In genomic region chr6:29649701-29650673, GRCh38 we compare ENCODE assay signal across 8 cellular contexts. TPM values are rescaled to one million over a fixed set of nuclear protein-coding genes. Genes with fewer than 3 reads are reported as not detected.
DNase-seq lines count a peak whose midpoint lies in the region; ATAC-seq, FAIRE-seq and TF ChIP-seq lines count a peak whose summit lies in the region.

No MANE protein-coding gene starts in this region.

- H2AK5ac ChIP-seq in H1 (ENCODE audit: low read depth, low read length) = no peak overlapping the region
- H2AK5ac ChIP-seq in mesendoderm (ENCODE audit: low read length) = no peak overlapping the region

- H3K27me3 ChIP-seq in H1 (replicated peaks in 1 of 4; ENCODE audit: control insufficient read depth in 3 of 4, extremely low read depth in 1 of 4, insufficient read depth in 3 of 4, low read length in 3 of 4) (no peaks in the 10 kb centered on the region), mesendoderm (ENCODE audit: insufficient read depth, low read length, poor library complexity) (no peaks in the 10 kb centered on the region)

- H2BK15ac ChIP-seq in H1 (ENCODE audit: low read length) (no peak overlapping the region), mesendoderm (replicated peaks; ENCODE audit: low read depth) (no peak overlapping the region)

- peak; percentile 92 for FAIRE-seq in H1 (lab: Jason Lieb, UNC)

- H2BK12ac ChIP-seq in H1 (ENCODE audit: low read depth, low read length) = no peak overlapping the region; the same call in 1 of the 2 replicates

- no peaks in the 10 kb centered on the region for H3K79me1 ChIP-seq in H1 (ENCODE audit: low read depth, low read length)
- no peaks in the 10 kb centered on the region for H3K79me1 ChIP-seq in mesendoderm (ENCODE audit: low read length)

- peak overlapping the region; percentile 63; the same call in 1 of the 2 replicates for H2BK20ac ChIP-seq in H1 (ENCODE audit: low read length)

- CTCF ChIA-PET in H1 (lab: Charles Lee; ENCODE audit: partially characterized antibody) = interaction anchor here (0.6 to 33.1 kb wide), 24 partner anchors 6 to 1907 kb away, joined by 3 to 658 read pairs (median 5); partner anchors contain the start of genes GABBR1, MOG and ZFP57

- H3K4me1 ChIP-seq in H1 (replicated peaks in 1 of 4; ENCODE audit: control insufficient read depth in 3 of 4, insufficient read depth in 4 of 4, low read length in 3 of 4) (peaks cover 3 to 17% (median 10%) of the 10 kb centered on the region in 4 experiments; a peak in 6 of 7 replicates), mesendoderm (ENCODE audit: control insufficient read depth, low read depth, low read length) (peaks cover 3% of the 10 kb centered on the region)

- H3K9ac ChIP-seq in H1 (replicated peaks in 1 of 4; ENCODE audit: extremely low read depth in 1 of 4, low read depth in 3 of 4, low read length in 3 of 4) (peak overlapping the region in 2 of 4 experiments; percentile 44 to 46; a peak in 4 of 7 replicates), mesendoderm (ENCODE audit: low read length) (peak overlapping the region; percentile 77)

- H3K23ac ChIP-seq in H1 (ENCODE audit: insufficient read length) (no peak overlapping the region), mesendoderm (ENCODE audit: low read length) (no peak overlapping the region)

- peak overlapping the region; percentile 7 for H2BK120ac ChIP-seq in H1 (replicated peaks; ENCODE audit: low read depth, low read length)
- no peak overlapping the region for H2BK120ac ChIP-seq in mesendoderm (ENCODE audit: low read depth, low read length)

- DNase-seq in COLO829 (ENCODE audit: low spot score) (peak; percentile 100), HS-5 (ENCODE audit: low read depth) (peak; percentile 94), NK-92 (lab: John Stamatoyannopoulos, UW; ENCODE audit: unreplicated experiment) (peak; percentile 96), H1 (ENCODE audit: low read depth in 1 of 2, low spot score in 2 of 2) (peak; percentile 94 to 99), mesendoderm (peak; percentile 99)
- DNase-seq in activated CD8-positive, alpha-beta memory T cell treated with anti-CD3 and anti-CD28 coated beads for 4 hours (ENCODE audit: low read depth in 2 of 2) = peak; percentile 97
- peak; percentile 99 for DNase-seq in stimulated activated CD8-positive, alpha-beta memory T cell treated with anti-CD3 and anti-CD28 coated beads, Interleukin-15, amount 100 ng/mL, for 1 hour (ENCODE audit: low read depth)

- no peak overlapping the region for H4K91ac ChIP-seq in H1 (replicated peaks; ENCODE audit: insufficient read length, low read length)

- TF ChIP-seq EP300 in H1 (IDR thresholded peaks at IDR 0.05; ENCODE audit: borderline replicate concordance in 1 of 2, low read depth in 2 of 2, low read length in 2 of 2) = no peak

- ATAC-seq in GM19468 (IDR thresholded peaks at IDR 0.05; ENCODE audit: extremely low read depth, unreplicated experiment) = peak; percentile 84

- no peak overlapping the region for H3K14ac ChIP-seq in H1 (ENCODE audit: insufficient read length)

- H3K9me3 ChIP-seq in H1 (ENCODE audit: insufficient read depth in 2 of 2, low read depth in 1 of 2, low read length in 1 of 2) = no peaks in the 10 kb centered on the region

- H4K8ac ChIP-seq in H1 (ENCODE audit: extremely low read depth, insufficient read depth, low read length) (no peak overlapping the region), mesendoderm (ENCODE audit: low read depth, low read length) (no peak overlapping the region)

- H4K5ac ChIP-seq in H1 (ENCODE audit: insufficient read length, low read depth, low read length) = peak overlapping the region; percentile 69
- H4K5ac ChIP-seq in mesendoderm (ENCODE audit: low read length) = no peak overlapping the region

- no peaks in the 10 kb centered on the region for H3K36me3 ChIP-seq in H1 (ENCODE audit: control insufficient read depth in 2 of 4, insufficient read depth in 4 of 4, low read length in 3 of 4)
- no peaks in the 10 kb centered on the region for H3K36me3 ChIP-seq in mesendoderm (ENCODE audit: control insufficient read depth, insufficient read depth, low read length)

- H3K18ac ChIP-seq in H1 (ENCODE audit: extremely low read depth, low read length) (peak overlapping the region; percentile 5; the same call in 1 of the 2 replicates), mesendoderm (ENCODE audit: low read length) (no peak overlapping the region)

- 10% methylated on average over 33 of the region's 33 CpGs; no CpG with 5 or more reads in 1 of the 2 experiments for whole genome bisulfite sequencing in H1 (ENCODE audit: extremely low coverage in 1 of 2, insufficient coverage in 1 of 2, insufficient read length in 1 of 2, insufficient replicate concordance in 2 of 2, low coverage in 1 of 2, low lambda C conversion rate in 2 of 2, missing lambda C conversion rate in 1 of 2), 2 experiments
- WGBS in mesendoderm (ENCODE audit: extremely low coverage, insufficient coverage, low lambda C conversion rate) = no CpG with 5 or more reads among the region's 33 CpGs

- peak overlapping the region; percentile 94 for H2AFZ ChIP-seq in H1 (ENCODE audit: low read length)

- no peak overlapping the region for H3K4ac ChIP-seq in H1 (replicated peaks; ENCODE audit: insufficient read length, low read depth, low read length)
- no peak overlapping the region for H3K4ac ChIP-seq in mesendoderm (ENCODE audit: low read depth, low read length)

- H3K4me2 ChIP-seq in H1 (ENCODE audit: insufficient read depth in 1 of 2, low read depth in 2 of 2, low read length in 2 of 2) (peak overlapping the region; percentile 73 to 86), mesendoderm (ENCODE audit: low read length) (peak overlapping the region; percentile 100)

- TF ChIP-seq POLR2A in H1 (IDR thresholded peaks at IDR 0.05; ENCODE audit: control extremely low read depth in 1 of 2, low read depth in 2 of 2, low read length in 2 of 2) = peak in 1 of 2 experiments; percentile 93; a peak in 2 of 3 replicates

- H2BK5ac ChIP-seq in H1 (ENCODE audit: low read depth, low read length) (peak overlapping the region; percentile 64; the same call in 1 of the 2 replicates), mesendoderm (ENCODE audit: low read length) (no peak overlapping the region)

- H3K79me2 ChIP-seq in H1 (ENCODE audit: control insufficient read depth in 1 of 2, insufficient read depth in 2 of 2, low read length in 2 of 2) = no peaks in the 10 kb centered on the region
- no peaks in the 10 kb centered on the region for H3K79me2 ChIP-seq in mesendoderm (ENCODE audit: control insufficient read depth, insufficient read depth, low read length)

- H4K20me1 ChIP-seq in H1 (replicated peaks in 1 of 2; ENCODE audit: control insufficient read depth in 1 of 2, insufficient read depth in 2 of 2, low read length in 2 of 2) = no peaks in the 10 kb centered on the region

- TF ChIP-seq CTCF in H1 (IDR thresholded peaks at IDR 0.05; ENCODE audit: control extremely low read depth in 1 of 3, insufficient read depth in 1 of 3, low read depth in 1 of 3, low read length in 3 of 3) = peak; percentile 69 to 94 (median 74)

- POLR2A ChIA-PET in H1 (lab: Charles Lee; ENCODE audit: partially characterized antibody) = interaction anchor here (0.7 to 7.7 kb wide), 15 partner anchors 11 to 107 kb away, joined by 3 to 78 read pairs (median 4); partner anchors contain the start of gene GABBR1

- H3K4me3 ChIP-seq in H1 (ENCODE audit: extremely low read depth in 1 of 4, insufficient read depth in 2 of 4, low read depth in 3 of 4, low read length in 4 of 4) (peak overlapping the region; percentile 29 to 66 (median 56); a peak in 7 of 8 replicates), mesendoderm (ENCODE audit: low read length) (peak overlapping the region; percentile 56)

- H3K56ac ChIP-seq in H1 (replicated peaks; ENCODE audit: insufficient read length, low read depth, low read length) (no peak overlapping the region), mesendoderm (ENCODE audit: low read length) (peak overlapping the region; percentile 84)

- H3K27ac ChIP-seq in H1 (ENCODE audit: low read depth, low read length) (peak overlapping the region; percentile 69; the same call in 1 of the 2 replicates), mesendoderm (ENCODE audit: low read depth, low read length) (no peak overlapping the region)

- peak; percentile 52 to 53 for TF ChIP-seq RAD21 in H1 (IDR thresholded peaks at IDR 0.05 in 1 of 2, conservative IDR thresholded peaks at IDR 0.05 in 1 of 2; ENCODE audit: low read depth in 2 of 2, low read length in 2 of 2)

- H3K23me2 ChIP-seq in H1 (ENCODE audit: low read depth, low read length) = no peaks in the 10 kb centered on the region

RNA-seq across cellular contexts. Expression of gene MOG, which starts 6.9 kb away (rescaled TPM):
- total RNA-seq in H1 (2021; fragmentation: NEBNext Ultra II Directional; extraction: Animal tissue kit (Norgen Biotek cat#: 25700)) = 0.31 and 0.86 TPM in 2 replicates
- polyA plus RNA-seq in H1 (2011; rRNA removed) = 0.17 and 0.19 TPM in 2 replicates
- 0.43 TPM for polyA plus RNA-seq in H1 (2011; cell fraction: cytosol; rRNA removed)
- polyA plus RNA-seq in H1 (2011; cell fraction: nucleus; rRNA removed) = 0.36 TPM
- 0.19 to 0.36 TPM (median 0.33 TPM) in 4 replicates for polyA plus RNA-seq in H1 (2012, experiment 1 of 2)
- polyA plus RNA-seq in H1 (2012, experiment 2 of 2) = 0.28 TPM
- 0.26 TPM for polyA plus RNA-seq in H1 (2013, experiment 1 of 2)
- 0.35 TPM for polyA plus RNA-seq in H1 (2013, experiment 2 of 2)
- polyA minus RNA-seq in H1 (2011; rRNA and poly(A)+ RNA removed) = 0.07 and 0.47 TPM in 2 replicates
- not detected for polyA minus RNA-seq in H1 (2011; cell fraction: cytosol; rRNA and poly(A)+ RNA removed)
- 1.6 TPM for polyA minus RNA-seq in H1 (2011; cell fraction: nucleus; rRNA and poly(A)+ RNA removed)
- polyA plus RNA-seq in mesendoderm (2013, experiment 1 of 2) = 0.37 TPM
- 0.32 TPM for polyA plus RNA-seq in mesendoderm (2013, experiment 2 of 2)

RNA-seq across cellular contexts. Expression of gene GABBR1, which starts 17.0 kb away (rescaled TPM):
- total RNA-seq in H1 (2021; fragmentation: NEBNext Ultra II Directional; extraction: Animal tissue kit (Norgen Biotek cat#: 25700)) = 67.8 and 75.9 TPM in 2 replicates
- polyA plus RNA-seq in H1 (2011; rRNA removed) = 78.3 and 86.7 TPM in 2 replicates
- 59.9 TPM for polyA plus RNA-seq in H1 (2011; cell fraction: cytosol; rRNA removed)
- 315 TPM for polyA plus RNA-seq in H1 (2011; cell fraction: nucleus; rRNA removed)
- 55.4 to 76.8 TPM (median 71.2 TPM) in 4 replicates for polyA plus RNA-seq in H1 (2012, experiment 1 of 2)
- polyA plus RNA-seq in H1 (2012, experiment 2 of 2) = 19.6 TPM
- 58.3 TPM for polyA plus RNA-seq in H1 (2013, experiment 1 of 2)
- polyA plus RNA-seq in H1 (2013, experiment 2 of 2) = 52.1 TPM
- 73.3 and 88.3 TPM in 2 replicates for polyA minus RNA-seq in H1 (2011; rRNA and poly(A)+ RNA removed)
- polyA minus RNA-seq in H1 (2011; cell fraction: cytosol; rRNA and poly(A)+ RNA removed) = 25.2 TPM
- 118 TPM for polyA minus RNA-seq in H1 (2011; cell fraction: nucleus; rRNA and poly(A)+ RNA removed)
- 27.2 TPM for polyA plus RNA-seq in mesendoderm (2013, experiment 1 of 2)
- polyA plus RNA-seq in mesendoderm (2013, experiment 2 of 2) = 27.5 TPM

RNA-seq across cellular contexts. Expression of gene ZFP57, which starts 31.0 kb away (rescaled TPM):
- 1.2 TPM in 2 replicates for total RNA-seq in H1 (2021; fragmentation: NEBNext Ultra II Directional; extraction: Animal tissue kit (Norgen Biotek cat#: 25700))
- 0.85 and 1.0 TPM in 2 replicates for polyA plus RNA-seq in H1 (2011; rRNA removed)
- polyA plus RNA-seq in H1 (2011; cell fraction: cytosol; rRNA removed) = 1.4 TPM
- polyA plus RNA-seq in H1 (2011; cell fraction: nucleus; rRNA removed) = 1.7 TPM
- polyA plus RNA-seq in H1 (2012, experiment 1 of 2) = 0.64 to 1.1 TPM (median 0.75 TPM) in 4 replicates
- polyA plus RNA-seq in H1 (2012, experiment 2 of 2) = 0.43 TPM
- 0.63 TPM for polyA plus RNA-seq in H1 (2013, experiment 1 of 2)
- 0.68 TPM for polyA plus RNA-seq in H1 (2013, experiment 2 of 2)
- 0.63 and 0.98 TPM in 2 replicates for polyA minus RNA-seq in H1 (2011; rRNA and poly(A)+ RNA removed)
- 0.73 TPM for polyA minus RNA-seq in H1 (2011; cell fraction: cytosol; rRNA and poly(A)+ RNA removed)
- 0.50 TPM for polyA minus RNA-seq in H1 (2011; cell fraction: nucleus; rRNA and poly(A)+ RNA removed)
- polyA plus RNA-seq in mesendoderm (2013, experiment 1 of 2) = 1.5 TPM
- 1.4 TPM for polyA plus RNA-seq in mesendoderm (2013, experiment 2 of 2)
